In the genomic region with DNA sequence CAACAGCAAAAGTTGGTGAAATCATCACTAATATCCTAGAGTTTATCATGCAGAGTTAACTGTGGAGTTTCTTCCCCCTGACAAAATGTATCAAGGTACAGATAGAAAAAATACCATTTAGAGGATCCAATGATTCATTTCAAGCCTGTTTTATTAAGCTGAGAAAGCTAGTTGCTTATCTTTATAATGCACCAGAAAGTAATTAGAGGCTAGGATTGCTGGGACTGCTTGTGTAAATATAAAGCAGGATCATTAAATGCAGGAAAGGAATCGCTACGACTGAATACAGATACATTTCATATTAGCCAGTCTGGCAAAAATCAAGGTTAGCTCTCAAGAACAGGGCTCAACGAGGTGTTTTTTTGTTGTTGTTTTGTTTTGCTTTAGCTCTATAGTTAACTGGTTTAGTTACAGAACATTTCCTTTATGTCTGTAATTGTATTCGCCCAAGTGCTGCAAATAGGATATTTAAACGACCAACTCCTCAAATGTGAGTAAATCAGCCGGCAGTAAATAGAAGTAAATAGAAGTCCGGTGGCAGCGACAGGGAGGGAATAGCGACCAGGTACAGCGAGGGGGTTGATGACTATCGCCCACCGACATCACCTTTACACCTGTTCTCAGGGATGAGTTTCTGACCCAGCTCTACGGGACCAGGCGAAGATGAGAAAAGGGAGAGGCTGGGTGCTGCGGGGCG, we compare ENCODE assay signal across 1 cellular context.
TF ChIP-seq lines count a peak whose summit lies in the region.

No MANE protein-coding gene starts in this region.

TF ChIP-seq in GM12878, 131 proteins besides CTCF, POLR2A, EP300 and RAD21:
- TF ChIP-seq LARP7 (IDR thresholded peaks at IDR 0.05) (no peak), IKZF2 (IDR thresholded peaks at IDR 0.05) (no peak), ZBED1 (IDR thresholded peaks at IDR 0.05; ENCODE audit: borderline replicate concordance) (peak; percentile 12; the same call in 1 of the 2 replicates), NR2C2 (IDR thresholded peaks at IDR 0.05; ENCODE audit: borderline replicate concordance, control insufficient read depth, insufficient read length, low read depth) (no peak), BCL11A (IDR thresholded peaks at IDR 0.05; ENCODE audit: low read depth, low read length) (no peak), ZNF274 (IDR thresholded peaks at IDR 0.05; ENCODE audit: insufficient read depth, insufficient read length) (no peak), NBN (IDR thresholded peaks at IDR 0.05) (0 out of 2 replicates have a peak, but pooled peaks have one; percentile 30), CBX5 (IDR thresholded peaks at IDR 0.05; ENCODE audit: low read depth) (no peak), MTA3 (IDR thresholded peaks at IDR 0.05; ENCODE audit: borderline replicate concordance, low read length) (no peak; the same call in 1 of the 2 replicates), ZNF207 (IDR thresholded peaks at IDR 0.05; ENCODE audit: borderline replicate concordance) (no peak), SIN3A (IDR thresholded peaks at IDR 0.05; ENCODE audit: low read depth, low read length) (no peak), NFYA (IDR thresholded peaks at IDR 0.05; ENCODE audit: borderline replicate concordance, low read depth, low read length) (no peak), FOS (IDR thresholded peaks at IDR 0.05; ENCODE audit: borderline replicate concordance, extremely low read depth, insufficient read length) (no peak), ZNF622 (IDR thresholded peaks at IDR 0.05) (no peak), PAX8 (IDR thresholded peaks at IDR 0.05) (no peak), CHD1 (IDR thresholded peaks at IDR 0.05; ENCODE audit: low read depth, low read length) (0 out of 2 replicates have a peak, but pooled peaks have one; percentile 30), ATF7 (IDR thresholded peaks at IDR 0.05; ENCODE audit: low read depth) (0 out of 2 replicates have a peak, but pooled peaks have one; percentile 12), PAX5 (IDR thresholded peaks at IDR 0.05; ENCODE audit: borderline replicate concordance, low read depth, low read length) (no peak), POU2F2 (IDR thresholded peaks at IDR 0.05; ENCODE audit: borderline replicate concordance, low read depth, low read length) (no peak), MLLT1 (IDR thresholded peaks at IDR 0.05) (peak; percentile 57; the same call in 1 of the 2 replicates), MXI1 (IDR thresholded peaks at IDR 0.05; ENCODE audit: low read depth, low read length) (no peak), CBX3 (IDR thresholded peaks at IDR 0.05; ENCODE audit: borderline replicate concordance, low read depth) (no peak), TAF1 (IDR thresholded peaks at IDR 0.05; ENCODE audit: borderline replicate concordance, low read depth, low read length) (no peak), ZBTB11 (CRISPR knock-in tag; IDR thresholded peaks at IDR 0.05) (no peak), ASH2L (IDR thresholded peaks at IDR 0.05; ENCODE audit: borderline replicate concordance, low read depth) (no peak), RB1 (IDR thresholded peaks at IDR 0.05; ENCODE audit: borderline replicate concordance) (no peak), PML (IDR thresholded peaks at IDR 0.05; ENCODE audit: low read length) (no peak), HDGF (IDR thresholded peaks at IDR 0.05) (0 out of 2 replicates have a peak, but pooled peaks have one; percentile 62), EED (IDR thresholded peaks at IDR 0.05; ENCODE audit: low read depth) (no peak), TCF3 (IDR thresholded peaks at IDR 0.05; ENCODE audit: borderline replicate concordance, insufficient read depth, low read depth, low read length) (no peak), MEF2B (IDR thresholded peaks at IDR 0.05; ENCODE audit: partially characterized antibody, poor library complexity, severe bottlenecking) (no peak)
